In genomic region chr21:41325138-41325537, GRCh38 we compare ENCODE assay signal across 1 cellular context.
A peak's percentile ranks its signal among the peaks of the same experiment; 100 is the strongest.
TF ChIP-seq lines count a peak whose summit lies in the region.

No MANE protein-coding gene starts in this region.

TF ChIP-seq in HepG2, 621 proteins besides CTCF, POLR2A, EP300 and RAD21 (continues in another document):
- TF ChIP-seq SOX5 (CRISPR knock-in tag; IDR thresholded peaks at IDR 0.05; ENCODE audit: borderline replicate concordance) (peak; percentile 86), FOSL1 (CRISPR knock-in tag; IDR thresholded peaks at IDR 0.05; ENCODE audit: borderline replicate concordance) (no peak), TAF1 (CRISPR knock-in tag; IDR thresholded peaks at IDR 0.05) (no peak), FOXA1 (IDR thresholded peaks at IDR 0.05) (no peak), FOXA1 (CRISPR knock-in tag; IDR thresholded peaks at IDR 0.05) (0 out of 2 replicates have a peak, but pooled peaks have one; percentile 21), ZKSCAN8 (CRISPR knock-in tag; IDR thresholded peaks at IDR 0.05; ENCODE audit: borderline replicate concordance) (peak; percentile 22; the same call in 1 of the 2 replicates), POGK (CRISPR knock-in tag; conservative IDR thresholded peaks at IDR 0.05) (no peak), MED1 (CRISPR knock-in tag; IDR thresholded peaks at IDR 0.05) (no peak), ARNT (IDR thresholded peaks at IDR 0.05) (no peak), ZGPAT (CRISPR knock-in tag; IDR thresholded peaks at IDR 0.05) (no peak), CREB3 (CRISPR knock-in tag; IDR thresholded peaks at IDR 0.05) (no peak), CENPBD1 (CRISPR knock-in tag; IDR thresholded peaks at IDR 0.05; ENCODE audit: borderline replicate concordance, low read depth) (no peak), NR2F6 (IDR thresholded peaks at IDR 0.05) (no peak), NR2F6 (CRISPR knock-in tag; IDR thresholded peaks at IDR 0.05) (no peak), DNMT1 (CRISPR knock-in tag; IDR thresholded peaks at IDR 0.05) (no peak), ARID5B (CRISPR knock-in tag; IDR thresholded peaks at IDR 0.05) (peak; percentile 58), HNRNPL (IDR thresholded peaks at IDR 0.05; ENCODE audit: low read depth, low read length) (no peak), SOX13 (IDR thresholded peaks at IDR 0.05) (peak; percentile 58; the same call in 1 of the 2 replicates), SOX13 (CRISPR knock-in tag; conservative IDR thresholded peaks at IDR 0.05 in 1 of 2, IDR thresholded peaks at IDR 0.05 in 1 of 2) (peak in 1 of 2 experiments; percentile 93; a peak in 2 of 4 replicates), CBX2 (IDR thresholded peaks at IDR 0.05; ENCODE audit: low read depth, low read length) (no peak), CBX2 (CRISPR knock-in tag; IDR thresholded peaks at IDR 0.05; ENCODE audit: low read depth) (no peak), IRF2 (CRISPR knock-in tag; IDR thresholded peaks at IDR 0.05) (no peak), TCF7 (IDR thresholded peaks at IDR 0.05; ENCODE audit: low read depth) (peak; percentile 45; the same call in 1 of the 2 replicates), CREM (IDR thresholded peaks at IDR 0.05) (no peak), CREM (CRISPR knock-in tag; IDR thresholded peaks at IDR 0.05) (no peak), ZNF121 (CRISPR knock-in tag; IDR thresholded peaks at IDR 0.05) (no peak), KDM5A (IDR thresholded peaks at IDR 0.05; ENCODE audit: borderline replicate concordance, low read length) (no peak), ATRX (CRISPR knock-in tag; IDR thresholded peaks at IDR 0.05; ENCODE audit: borderline replicate concordance) (no peak), ZNF460 (CRISPR knock-in tag; IDR thresholded peaks at IDR 0.05; ENCODE audit: borderline replicate concordance) (no peak), SOX6 (IDR thresholded peaks at IDR 0.05) (no peak), SOX6 (CRISPR knock-in tag; IDR thresholded peaks at IDR 0.05) (peak; percentile 79), PRDM15 (CRISPR knock-in tag; IDR thresholded peaks at IDR 0.05) (no peak), HNF1B (CRISPR knock-in tag; IDR thresholded peaks at IDR 0.05) (no peak), HMG20A (CRISPR knock-in tag; IDR thresholded peaks at IDR 0.05; ENCODE audit: borderline replicate concordance) (0 out of 2 replicates have a peak, but pooled peaks have one; percentile 18), DBP (CRISPR knock-in tag; IDR thresholded peaks at IDR 0.05; ENCODE audit: not compliant biosample characterization) (no peak), KMT2B (CRISPR knock-in tag; IDR thresholded peaks at IDR 0.05) (no peak), ZBTB33 (CRISPR knock-in tag; IDR thresholded peaks at IDR 0.05) (peak; percentile 70; the same call in 1 of the 2 replicates), HIVEP1 (CRISPR knock-in tag; IDR thresholded peaks at IDR 0.05) (no peak), ZNF597 (CRISPR knock-in tag; IDR thresholded peaks at IDR 0.05) (no peak), HDAC2 (CRISPR knock-in tag; IDR thresholded peaks at IDR 0.05) (peak; percentile 16; the same call in 1 of the 2 replicates), FOXP1 (IDR thresholded peaks at IDR 0.05) (no peak), FOXP1 (CRISPR knock-in tag; IDR thresholded peaks at IDR 0.05) (no peak; the same call in 1 of the 2 replicates), SIX1 (CRISPR knock-in tag; IDR thresholded peaks at IDR 0.05; ENCODE audit: borderline replicate concordance) (peak; percentile 58; the same call in 1 of the 2 replicates), E2F2 (CRISPR knock-in tag; IDR thresholded peaks at IDR 0.05; ENCODE audit: borderline replicate concordance) (no peak)
